ENCODE assay signal across 8 cellular contexts in the genomic region with DNA sequence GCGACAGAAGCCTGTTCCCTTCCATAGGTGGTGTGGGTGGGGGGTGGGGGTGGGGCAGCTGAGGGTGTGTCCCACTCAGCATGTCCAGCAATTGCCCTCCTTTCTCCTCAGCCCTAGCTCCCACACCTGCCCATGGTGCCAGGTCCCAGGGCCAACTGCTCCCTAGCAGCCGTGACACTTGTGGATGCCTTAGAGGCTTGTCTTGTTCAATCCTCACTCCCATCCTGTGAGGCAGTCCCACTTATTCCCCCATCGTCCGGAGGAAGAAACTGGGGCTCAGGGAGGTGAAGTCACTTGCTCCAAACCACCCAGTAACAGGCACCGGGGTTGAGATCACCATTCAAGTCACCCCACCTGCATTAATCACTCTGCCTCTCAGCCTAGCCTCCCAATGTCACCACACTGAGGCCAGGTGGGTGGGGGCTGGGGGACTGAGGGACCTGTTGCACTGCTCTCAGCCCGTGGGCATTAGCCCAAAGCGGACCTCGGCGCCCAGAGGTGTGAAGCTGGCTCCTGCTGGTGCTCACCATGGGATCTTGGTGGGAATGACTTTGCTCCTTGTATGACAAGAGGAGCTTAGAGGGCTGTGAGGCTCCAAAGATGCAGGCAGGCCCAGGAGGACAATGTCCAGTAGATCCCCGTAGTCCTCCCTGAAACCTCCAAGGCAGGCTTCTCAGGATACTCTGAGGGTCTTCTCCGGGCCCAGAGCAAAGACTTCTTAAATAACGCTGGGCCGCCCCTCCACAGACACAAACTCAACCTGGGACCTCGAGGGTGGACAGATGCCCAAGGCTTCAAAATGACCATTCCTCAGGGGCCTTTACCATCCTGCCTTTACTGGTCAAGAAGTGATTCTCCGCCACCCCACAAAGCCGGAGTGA. TPM values are rescaled to one million over a fixed set of nuclear protein-coding genes. Genes with fewer than 3 reads are reported as not detected.
DNase-seq lines count a peak whose midpoint lies in the region; ATAC-seq and TF ChIP-seq lines count a peak whose summit lies in the region.

No MANE protein-coding gene starts in this region.

- peaks cover 13% of the 10 kb centered on the region for H3K27me3 Mint-ChIP-seq in glutamatergic neuron (ENCODE audit: unreplicated experiment)

- peaks cover 13% of the 10 kb centered on the region for H3K9me3 Mint-ChIP-seq in glutamatergic neuron (ENCODE audit: unreplicated experiment)

- H2AFZ ChIP-seq in GM23248 (no peak overlapping the region), smooth muscle cell (ENCODE audit: low read depth) (no peak overlapping the region)

- H3K27me3 ChIP-seq in GM23248 (replicated peaks; ENCODE audit: insufficient read depth): no peaks in the 10 kb centered on the region
- H3K27me3 ChIP-seq in smooth muscle cell (ENCODE audit: low read depth): no peaks in the 10 kb centered on the region

- peaks cover 10% of the 10 kb centered on the region for H3F3A ChIP-seq in GM23248 (ENCODE audit: insufficient read depth)
- H3F3A ChIP-seq in smooth muscle cell (ENCODE audit: low read depth): no peaks in the 10 kb centered on the region

- no peak overlapping the region for H3K27ac Mint-ChIP-seq in glutamatergic neuron (ENCODE audit: unreplicated experiment)

- H3K4me2 ChIP-seq in GM23248 (ENCODE audit: unreplicated experiment) (peak overlapping the region; percentile 88), smooth muscle cell (peak overlapping the region; percentile 92)

- H3K4me3 ChIP-seq in GM23248: peak overlapping the region; percentile 81
- peak overlapping the region; percentile 73 for H3K4me3 ChIP-seq in WI38 (ENCODE audit: low read depth, low read length)
- H3K4me3 ChIP-seq in smooth muscle cell: peak overlapping the region; percentile 89

- peak overlapping the region; percentile 88 for H3K4me3 Mint-ChIP-seq in glutamatergic neuron (ENCODE audit: unreplicated experiment)

- in situ Hi-C loops in GM23248 (cut with MboI): no loop called here

- H3K27ac ChIP-seq in GM23248 (no peak overlapping the region), smooth muscle cell (ENCODE audit: low read depth) (peak overlapping the region; percentile 89)

- DNase-seq in GM23248: no peak
- DNase-seq in glutamatergic neuron: peak; percentile 10
- DNase-seq in smooth muscle cell (lab: John Stamatoyannopoulos, UW; ENCODE audit: unreplicated experiment): no peak
- no peak for DNase-seq in NCI-H510A treated with DMSO at 0.1 percent for 48 hours (lab: John Stamatoyannopoulos, UW)
- DNase-seq in NCI-H2227 (lab: John Stamatoyannopoulos, UW; ENCODE audit: unreplicated experiment): no peak
- DNase-seq in NCI-H2081 (lab: John Stamatoyannopoulos, UW): no peak

- no peak for ATAC-seq in HG02642 (IDR thresholded peaks at IDR 0.05; ENCODE audit: poor library complexity, unreplicated experiment)

- no peaks in the 10 kb centered on the region for H3K36me3 ChIP-seq in GM23248 (ENCODE audit: low read depth)
- H3K36me3 ChIP-seq in smooth muscle cell (ENCODE audit: low read depth): no peaks in the 10 kb centered on the region

- H3K9me3 ChIP-seq in GM23248 (ENCODE audit: low read depth) (no peaks in the 10 kb centered on the region), smooth muscle cell (replicated peaks; ENCODE audit: low read depth) (no peaks in the 10 kb centered on the region)

- H3K4me1 Mint-ChIP-seq in glutamatergic neuron (ENCODE audit: low read depth, unreplicated experiment): peaks cover 11% of the 10 kb centered on the region

- peak overlapping the region; percentile 72 for H3K9ac ChIP-seq in GM23248
- peak overlapping the region; percentile 88 for H3K9ac ChIP-seq in smooth muscle cell (ENCODE audit: low read depth)

- no peak for TF ChIP-seq CTCF in WI38 (IDR thresholded peaks at IDR 0.05; ENCODE audit: low read depth, low read length)
- no peak for TF ChIP-seq CTCF in glutamatergic neuron (IDR thresholded peaks at IDR 0.05; ENCODE audit: partially characterized antibody, unreplicated experiment)
- TF ChIP-seq CTCF in smooth muscle cell (IDR thresholded peaks at IDR 0.05; ENCODE audit: borderline replicate concordance, insufficient read depth, poor library complexity, severe bottlenecking): no peak

- H3K4me1 ChIP-seq in GM23248 (ENCODE audit: insufficient read depth) (peaks cover 27% of the 10 kb centered on the region), smooth muscle cell (ENCODE audit: low read depth) (peaks cover 34% of the 10 kb centered on the region)

- 95 to 96% methylated on average over 16 of the region's 16 CpGs for WGBS in GM23248 (ENCODE audit: low coverage in 1 of 2, low lambda C conversion rate in 2 of 2, missing lambda C conversion rate in 2 of 2), 2 experiments
- 84% methylated on average over 16 of the region's 16 CpGs for WGBS in smooth muscle cell (ENCODE audit: low lambda C conversion rate)

- no peaks in the 10 kb centered on the region for H4K20me1 ChIP-seq in GM23248 (ENCODE audit: insufficient read depth)
- peaks cover 48% of the 10 kb centered on the region for H4K20me1 ChIP-seq in smooth muscle cell (ENCODE audit: low read depth)

- H3K9me2 ChIP-seq in GM23248 (ENCODE audit: insufficient read depth): no peaks in the 10 kb centered on the region

- peaks cover 42% of the 10 kb centered on the region for H3K79me2 ChIP-seq in GM23248 (ENCODE audit: insufficient read depth)
- peaks cover 31% of the 10 kb centered on the region for H3K79me2 ChIP-seq in smooth muscle cell (ENCODE audit: low read depth)

- no peaks in the 10 kb centered on the region for H3K36me3 Mint-ChIP-seq in glutamatergic neuron (ENCODE audit: unreplicated experiment)

RNA-seq across cellular contexts. Expression of a gene that starts 1.8 kb away (rescaled TPM):
- 111 and 134 TPM in 2 replicates for total RNA-seq in GM23248 (2014; rRNA removed; shearing (Covaris generic))
- 49.9 and 51.1 TPM in 2 replicates for polyA plus RNA-seq in GM23248 (2016; fragmentation: Nextera tagmentation; extraction: Ambion mirVana)
- total RNA-seq in glutamatergic neuron (ENCODE audit: unreplicated experiment): 308 TPM
- total RNA-seq in smooth muscle cell: 156 and 207 TPM in 2 replicates
- polyA plus RNA-seq in smooth muscle cell: 229 and 248 TPM in 2 replicates

RNA-seq across cellular contexts. Expression of a gene that starts 4.5 kb away (rescaled TPM):
- total RNA-seq in GM23248 (2014; rRNA removed; shearing (Covaris generic)): 0.32 and 5.3 TPM in 2 replicates
- polyA plus RNA-seq in GM23248 (2016; fragmentation: Nextera tagmentation; extraction: Ambion mirVana) (60.7 and 64.2 TPM in 2 replicates), smooth muscle cell (33.0 and 40.3 TPM in 2 replicates)
- total RNA-seq in glutamatergic neuron (ENCODE audit: unreplicated experiment) (13.7 TPM), smooth muscle cell (0.76 and 0.90 TPM in 2 replicates)

RNA-seq across cellular contexts. Expression of a gene that starts 36.7 kb away (rescaled TPM):
- under 0.01 TPM in 1 of 2 replicates, not detected in the other for total RNA-seq in GM23248 (2014; rRNA removed; shearing (Covaris generic))
- polyA plus RNA-seq in GM23248 (2016; fragmentation: Nextera tagmentation; extraction: Ambion mirVana) (not detected in 2 replicates), smooth muscle cell (0.25 and 0.31 TPM in 2 replicates)
- total RNA-seq in glutamatergic neuron (ENCODE audit: unreplicated experiment) (6.3 TPM), smooth muscle cell (0.22 TPM in 1 of 2 replicates, not detected in the other)
